8 cellular contexts compared by ENCODE assay signal in genomic region chr10:90592903-90593302, GRCh38.
A peak's percentile ranks its signal among the peaks of the same experiment; 100 is the strongest.
DNase-seq lines count a peak whose midpoint lies in the region; ATAC-seq and TF ChIP-seq lines count a peak whose summit lies in the region.

No MANE protein-coding gene starts in this region.

- H4K20me1 ChIP-seq in PC-9 (ENCODE audit: insufficient read depth): no peaks in the 10 kb centered on the region

- intact Hi-C loops in PC-9 (cut with micrococcal nuclease; ENCODE audit: unreplicated experiment): loop anchor here (1.0 to 5.0 kb wide), 5 partner anchors 186 to 800 kb away; no protein-coding TSS in a partner anchor

- no peaks in the 10 kb centered on the region for H3K9me2 ChIP-seq in PC-9 (ENCODE audit: insufficient read depth)

- H2AFZ ChIP-seq in PC-9: no peak overlapping the region
- H2AFZ ChIP-seq in parathyroid adenoma: peak overlapping the region; percentile 8

- CTCF ChIA-PET in PC-9 (lab: Charles Lee): interaction anchor here (0.6 kb wide), 1 partner anchor 735 kb away, joined by 4 read pairs; no protein-coding TSS in a partner anchor

- BruUV-seq in PC-9 (replicated peaks; lab: Mats Ljungman, UMichigan): no TSS peak

- POLR2A ChIA-PET in PC-9 (lab: Charles Lee; ENCODE audit: unreplicated experiment): interaction anchor here (0.7 kb wide), 1 partner anchor 205 kb away, joined by 6 read pairs; no protein-coding TSS in a partner anchor

- H3K9me3 ChIP-seq in PC-9 (ENCODE audit: insufficient read depth, low read depth) (no peaks in the 10 kb centered on the region), parathyroid adenoma (ENCODE audit: control insufficient read depth, low read length) (no peaks in the 10 kb centered on the region)

- no peaks in the 10 kb centered on the region for H3K4me1 ChIP-seq in PC-9 (replicated peaks; ENCODE audit: insufficient read depth)
- peaks cover 77% of the 10 kb centered on the region for H3K4me1 ChIP-seq in parathyroid adenoma

- H3K4me3 ChIP-seq in PC-9 (no peak overlapping the region), fibroblast of mammary gland (ENCODE audit: control insufficient read depth, low read depth, low read length) (no peak overlapping the region), parathyroid adenoma (ENCODE audit: low read depth, low read length) (no peak overlapping the region)

- no peaks in the 10 kb centered on the region for H3K36me3 ChIP-seq in PC-9 (ENCODE audit: low read depth)
- H3K36me3 ChIP-seq in parathyroid adenoma (ENCODE audit: control insufficient read depth, insufficient read depth, low read length): no peaks in the 10 kb centered on the region

- H3K4me2 ChIP-seq in PC-9: no peak overlapping the region
- peak overlapping the region; percentile 19 for H3K4me2 ChIP-seq in parathyroid adenoma (ENCODE audit: low read length)

- no peak overlapping the region for H3K27ac ChIP-seq in PC-9
- H3K27ac ChIP-seq in parathyroid adenoma: peak overlapping the region; percentile 93

- TF ChIP-seq CTCF in PC-9 (conservative IDR thresholded peaks at IDR 0.05) (peak; percentile 62), fibroblast of mammary gland (conservative IDR thresholded peaks at IDR 0.05; ENCODE audit: control insufficient read depth, insufficient read depth, low read depth, low read length) (peak; percentile 67), parathyroid adenoma (IDR thresholded peaks at IDR 0.05) (peak; percentile 70)

- no peaks in the 10 kb centered on the region for H3F3A ChIP-seq in PC-9 (ENCODE audit: insufficient read depth, low read depth)

- DNase-seq in stimulated activated CD4-positive, alpha-beta T cell treated with anti-CD3 and anti-CD28 coated beads, Interleukin-15, amount 100 ng/mL, for 24 hours: peak; percentile 8
- no peak for DNase-seq in stimulated activated CD4-positive, alpha-beta T cell treated with anti-CD3 and anti-CD28 coated beads, Interleukin-1b, Interleukin-23, amount 100 ng/mL, for 48 hours
- DNase-seq in PC-9 (peak in 1 of 2 experiments; percentile 63), fibroblast of mammary gland (ENCODE audit: low read depth) (peak; percentile 70)

- ATAC-seq in HG03280 (IDR thresholded peaks at IDR 0.05; ENCODE audit: unreplicated experiment) (peak; percentile 71), GM19328 (IDR thresholded peaks at IDR 0.05; ENCODE audit: unreplicated experiment) (no peak), GM21717 (IDR thresholded peaks at IDR 0.05; ENCODE audit: unreplicated experiment) (no peak)

- H3K79me2 ChIP-seq in PC-9 (ENCODE audit: low read depth) (no peaks in the 10 kb centered on the region), parathyroid adenoma (peaks cover 5% of the 10 kb centered on the region)

- no peak overlapping the region for H3K9ac ChIP-seq in parathyroid adenoma

- H3K27me3 ChIP-seq in PC-9 (ENCODE audit: insufficient read depth, low read depth): no peaks in the 10 kb centered on the region
- H3K27me3 ChIP-seq in parathyroid adenoma (ENCODE audit: control insufficient read depth, insufficient read depth, low read length): no peaks in the 10 kb centered on the region
